In the genomic region with DNA sequence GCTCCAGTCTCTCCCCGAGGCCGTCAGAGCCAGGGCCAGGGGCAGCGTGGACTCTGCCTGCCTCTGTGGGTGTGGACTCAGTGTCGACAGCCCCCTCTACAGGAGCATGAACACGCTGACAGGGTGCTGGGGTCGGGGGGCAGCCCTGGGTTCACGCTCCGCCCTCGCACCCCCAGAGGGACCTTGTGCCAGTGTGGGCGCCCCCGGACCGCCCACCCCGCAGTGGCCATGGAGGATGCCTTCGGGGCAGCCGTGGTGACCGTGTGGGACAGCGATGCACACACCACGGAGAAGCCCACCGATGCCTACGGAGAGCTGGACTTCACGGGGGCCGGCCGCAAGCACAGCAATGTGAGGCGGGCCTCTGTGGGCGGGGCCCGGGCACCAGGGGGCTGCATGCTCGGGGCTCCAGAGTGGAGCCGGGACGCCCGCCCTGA, we compare ENCODE assay signal across 14 cellular contexts. TPM values are rescaled to one million over a fixed set of nuclear protein-coding genes. Genes with fewer than 3 reads are reported as not detected.
DNase-seq lines count a peak whose midpoint lies in the region; ATAC-seq and TF ChIP-seq lines count a peak whose summit lies in the region.
"Had no signal": no experiment of that assay in that cellular context is flagged by ENCODE, and none has a peak within 500 bp of the region (broad histone marks: within the 10 kb centered on the region; RNA-seq: fewer than 3 reads in every experiment).

No MANE protein-coding gene starts in this region.

- peak overlapping the region; percentile 2 for H4K12ac ChIP-seq in trophoblast cell (ENCODE audit: low read depth, low read length)

- no peak overlapping the region for H2AK5ac ChIP-seq in trophoblast cell (ENCODE audit: low read length)

- H3K36me3 ChIP-seq in right atrium auricular region (peaks cover 30% of the 10 kb centered on the region), trophoblast cell (ENCODE audit: control insufficient read depth in 1 of 2, insufficient read depth in 2 of 2, low read length in 2 of 2) (peaks cover 18 to 20% of the 10 kb centered on the region in 2 experiments), tibial nerve (peaks cover 0 to 27% (median 0%) of the 10 kb centered on the region in 3 donors)

- H3K9ac ChIP-seq in trophoblast cell (ENCODE audit: low read length): no peak overlapping the region

- TF ChIP-seq CTCF in right atrium auricular region (IDR thresholded peaks at IDR 0.05): peak in 1 of 2 donors; percentile 18
- no peak for TF ChIP-seq CTCF in tibial nerve (IDR thresholded peaks at IDR 0.05)
- no peak for TF ChIP-seq CTCF in activated CD8-positive, alpha-beta T cell treated with anti-CD3 and anti-CD28 coated beads for 36 hours (IDR thresholded peaks at IDR 0.05)

- no peaks in the 10 kb centered on the region for H3K9me3 Mint-ChIP-seq in activated CD8-positive, alpha-beta T cell treated with anti-CD3 and anti-CD28 coated beads for 36 hours
- H3K9me3 Mint-ChIP-seq: natural killer cell treated with Interleukin-12 subunit alpha and Interleukin-12 subunit beta and Interleukin-15 and Interleukin-18, amount 100 ng/mL, for 72 hours had no signal

- no peak overlapping the region for H3K4me3 Mint-ChIP-seq in activated CD8-positive, alpha-beta T cell treated with anti-CD3 and anti-CD28 coated beads for 36 hours
- H3K4me3 Mint-ChIP-seq: natural killer cell treated with Interleukin-12 subunit alpha and Interleukin-12 subunit beta and Interleukin-15 and Interleukin-18, amount 100 ng/mL, for 72 hours; T-helper 17 cell had no signal

- H3K4me1 ChIP-seq in right atrium auricular region (peaks cover 0 to 20% of the 10 kb centered on the region in 2 donors), trophoblast cell (ENCODE audit: control insufficient read depth in 1 of 2, insufficient read depth in 2 of 2, low read length in 2 of 2) (no peaks in the 10 kb centered on the region), tibial nerve (peaks cover 0 to 12% (median 0%) of the 10 kb centered on the region in 4 donors)

- TF ChIP-seq EP300 in tibial nerve (IDR thresholded peaks at IDR 0.05): no peak

- no peaks in the 10 kb centered on the region for H3K79me1 ChIP-seq in trophoblast cell (ENCODE audit: low read length)

- no peak overlapping the region for H3K14ac ChIP-seq in trophoblast cell (ENCODE audit: low read length)

- no peak overlapping the region for H4K8ac ChIP-seq in trophoblast cell (ENCODE audit: low read depth, low read length)

- no peak overlapping the region for H2AFZ ChIP-seq in trophoblast cell (ENCODE audit: insufficient read depth, low read length, poor library complexity)

- CTCF ChIA-PET in HEK293T (lab: Yijun Ruan, JAX): interaction anchor here (0.6 kb wide), 1 partner anchor 33 kb away, joined by 3 read pairs; no protein-coding TSS in a partner anchor
- CTCF ChIA-PET in activated CD8-positive, alpha-beta T cell treated with anti-CD3 and anti-CD28 coated beads for 36 hours (lab: Charles Lee): interaction anchor here (1.0 kb wide), 1 partner anchor 33 kb away, joined by 4 read pairs; no protein-coding TSS in a partner anchor

- WGBS in trophoblast cell (ENCODE audit: extremely low coverage, insufficient coverage, insufficient read length): no CpG with 5 or more reads among the region's 30 CpGs
- WGBS in tibial nerve, 2 donors: 24 to 25% methylated on average over 16 to 30 of the region's 30 CpGs

- POLR2A ChIA-PET in HEK293T (lab: Yijun Ruan, JAX): no interaction called here
- POLR2A ChIA-PET in activated CD8-positive, alpha-beta T cell treated with anti-CD3 and anti-CD28 coated beads for 36 hours (lab: Charles Lee): no interaction called here

- intact Hi-C loops in Right ventricle myocardium inferior (cut with DNase I) (no loop called here), cardiac septum (cut with DNase I) (no loop called here)
- intact Hi-C loops in activated CD8-positive, alpha-beta T cell treated with anti-CD3 and anti-CD28 coated beads for 36 hours (cut with micrococcal nuclease): no loop called here

- no peak overlapping the region for H3K4me2 ChIP-seq in trophoblast cell (ENCODE audit: low read length)

- H3K36me3 Mint-ChIP-seq in activated CD8-positive, alpha-beta T cell treated with anti-CD3 and anti-CD28 coated beads for 36 hours (ENCODE audit: low read depth): no peaks in the 10 kb centered on the region
- H3K36me3 Mint-ChIP-seq: natural killer cell treated with Interleukin-12 subunit alpha and Interleukin-12 subunit beta and Interleukin-15 and Interleukin-18, amount 100 ng/mL, for 72 hours had no signal

- no peaks in the 10 kb centered on the region for H3K4me1 Mint-ChIP-seq in activated CD8-positive, alpha-beta T cell treated with anti-CD3 and anti-CD28 coated beads for 36 hours (ENCODE audit: low read depth)
- H3K4me1 Mint-ChIP-seq: T-helper 17 cell had no signal

- H3K23ac ChIP-seq in trophoblast cell (ENCODE audit: low read length): no peak overlapping the region

- H3K27ac ChIP-seq in right atrium auricular region (peak overlapping the region; percentile 79 to 94), trophoblast cell (ENCODE audit: low read depth, low read length) (no peak overlapping the region), tibial nerve (peak overlapping the region in 2 of 4 donors; percentile 49 to 52)

- H2BK120ac ChIP-seq in trophoblast cell (ENCODE audit: insufficient read depth, low read length, poor library complexity): no peak overlapping the region

- no peak overlapping the region for H3K27ac Mint-ChIP-seq in activated CD8-positive, alpha-beta T cell treated with anti-CD3 and anti-CD28 coated beads for 36 hours
- H3K27ac Mint-ChIP-seq: natural killer cell treated with Interleukin-12 subunit alpha and Interleukin-12 subunit beta and Interleukin-15 and Interleukin-18, amount 100 ng/mL, for 72 hours; T-helper 17 cell had no signal

- TF ChIP-seq POLR2A in tibial nerve (IDR thresholded peaks at IDR 0.05): no peak

- H4K91ac ChIP-seq in trophoblast cell (ENCODE audit: low read depth, low read length): no peak overlapping the region

- H3K9me3 ChIP-seq in right atrium auricular region: no peaks in the 10 kb centered on the region
- no peaks in the 10 kb centered on the region for H3K9me3 ChIP-seq in trophoblast cell (ENCODE audit: insufficient read depth, low read depth, low read length)
- no peaks in the 10 kb centered on the region for H3K9me3 ChIP-seq in tibial nerve

- H3K18ac ChIP-seq in trophoblast cell (ENCODE audit: low read length): no peak overlapping the region

- H2BK12ac ChIP-seq in trophoblast cell (ENCODE audit: low read length): no peak overlapping the region

- DNase-seq in Right ventricle myocardium inferior (ENCODE audit: missing footprints) (peak; percentile 55), cardiac septum (ENCODE audit: low spot score) (no peak), right atrium auricular region (ENCODE audit: low spot score) (no peak), trophoblast cell (no peak), HEK293T (ENCODE audit: extremely low spot score) (no peak), tibial nerve (ENCODE audit: low spot score in 2 of 2) (no peak)
- no peak for DNase-seq in activated CD8-positive, alpha-beta T cell treated with anti-CD3 and anti-CD28 coated beads for 36 hours
- DNase-seq: HCEC 1CT; PC-3; stimulated activated CD4-positive, alpha-beta T cell treated with anti-CD3 and anti-CD28 coated beads, Interleukin-15, amount 100 ng/mL, for 24 hours; T-helper 17 cell had no signal

- peaks cover 6% of the 10 kb centered on the region for H3K27me3 Mint-ChIP-seq in activated CD8-positive, alpha-beta T cell treated with anti-CD3 and anti-CD28 coated beads for 36 hours

- H3K27me3 ChIP-seq in right atrium auricular region (no peaks in the 10 kb centered on the region), trophoblast cell (ENCODE audit: insufficient read depth, low read length) (no peaks in the 10 kb centered on the region), tibial nerve (peaks cover 0 to 29% of the 10 kb centered on the region in 2 donors)

- H3K79me2 ChIP-seq in trophoblast cell (ENCODE audit: control insufficient read depth, insufficient read depth, low read length, poor library complexity): no peaks in the 10 kb centered on the region

- H3K4ac ChIP-seq in trophoblast cell (ENCODE audit: low read depth, low read length): no peak overlapping the region

- ATAC-seq in Right ventricle myocardium inferior: peak; percentile 33
- no peak for ATAC-seq in activated CD8-positive, alpha-beta T cell treated with anti-CD3 and anti-CD28 coated beads for 36 hours
- ATAC-seq in GM21360 (IDR thresholded peaks at IDR 0.05; ENCODE audit: unreplicated experiment): no peak
- ATAC-seq: T-helper 17 cell had no signal

- no peak overlapping the region for H2BK5ac ChIP-seq in trophoblast cell (ENCODE audit: low read depth, low read length, poor library complexity)

- H3K4me3 ChIP-seq in right atrium auricular region (peak overlapping the region; percentile 10 to 24), trophoblast cell (ENCODE audit: low read depth, low read length) (no peak overlapping the region), tibial nerve (no peak overlapping the region)

TF ChIP-seq in HEK293T, 16 proteins besides CTCF, POLR2A, EP300 and RAD21 (continues in another document):
- no peak for TF ChIP-seq SP1 (IDR thresholded peaks at IDR 0.05)

RNA-seq across cellular contexts. Expression of gene TRPM4, which starts 8.3 kb away (rescaled TPM):
- 28.5 TPM for total RNA-seq in Right ventricle myocardium inferior
- 44.1 TPM for total RNA-seq in cardiac septum
- 10 to 100 TPM; 20.6 to 22.8 TPM for total RNA-seq in right atrium auricular region
- polyA plus RNA-seq in trophoblast cell (2013): 21.0 and 24.3 TPM in 2 replicates
- total RNA-seq in tibial nerve: 10 to 100 TPM; 12.6 to 22.4 (median 16.7) TPM
- under 1 TPM; 0.40 to 0.54 TPM for total RNA-seq in activated CD8-positive, alpha-beta T cell treated with anti-CD3 and anti-CD28 coated beads for 36 hours
- total RNA-seq: natural killer cell treated with Interleukin-12 subunit alpha and Interleukin-12 subunit beta and Interleukin-15 and Interleukin-18, amount 100 ng/mL, for 72 hours had no signal

RNA-seq across cellular contexts. Expression of gene HRC, which starts 10.7 kb away (rescaled TPM):
- total RNA-seq in Right ventricle myocardium inferior (843 TPM), cardiac septum (907 TPM), right atrium auricular region (1,000 to 10,000 TPM in 1 of 2 donors, 100 to 1,000 TPM in 1; 558 to 1,164 TPM), tibial nerve (1 to 10 TPM in 3 of 4 donors, under 1 TPM in 1; 0.60 to 4.3 (median 2.6) TPM)
- 0.15 and 0.18 TPM in 2 replicates for polyA plus RNA-seq in trophoblast cell (2013)
- not detected for total RNA-seq in activated CD8-positive, alpha-beta T cell treated with anti-CD3 and anti-CD28 coated beads for 36 hours
- total RNA-seq: activated CD8-positive, alpha-beta memory T cell treated with anti-CD3 and anti-CD28 coated beads for 36 hours; natural killer cell treated with Interleukin-12 subunit alpha and Interleukin-12 subunit beta and Interleukin-15 and Interleukin-18, amount 100 ng/mL, for 72 hours; PC-3; T-helper 17 cell had no signal

RNA-seq across cellular contexts. Expression of gene PPFIA3, which starts 46.5 kb away (rescaled TPM):
- total RNA-seq in Right ventricle myocardium inferior (4.1 TPM), cardiac septum (10.1 TPM), right atrium auricular region (1 to 10 TPM; 5.0 to 6.8 TPM), tibial nerve (1 to 10 TPM; 1.8 to 6.7 (median 3.5) TPM)
- 4.6 and 5.4 TPM in 2 replicates for polyA plus RNA-seq in trophoblast cell (2013)
- total RNA-seq in activated CD8-positive, alpha-beta T cell treated with anti-CD3 and anti-CD28 coated beads for 36 hours: 1 to 10 TPM; 3.9 to 5.1 TPM

RNA-seq across cellular contexts. Expression of gene C19orf73, which starts 46.9 kb away (rescaled TPM):
- total RNA-seq in Right ventricle myocardium inferior: 1.8 TPM
- total RNA-seq in cardiac septum: 1.0 TPM
- total RNA-seq in right atrium auricular region: 1 to 10 TPM; 3.1 to 5.9 TPM
- 2.0 and 2.7 TPM in 2 replicates for polyA plus RNA-seq in trophoblast cell (2013)
- 1 to 10 TPM in 3 of 4 donors, not detected in 1; 1.0 to 7.8 (median 5.0) TPM for total RNA-seq in tibial nerve
- 1 to 10 TPM; 1.5 to 2.0 TPM for total RNA-seq in activated CD8-positive, alpha-beta T cell treated with anti-CD3 and anti-CD28 coated beads for 36 hours

RNA-seq across cellular contexts. Expression of gene LIN7B, which starts 51.7 kb away (rescaled TPM):
- 21.1 TPM for total RNA-seq in Right ventricle myocardium inferior
- total RNA-seq in cardiac septum: 24.7 TPM
- 10 to 100 TPM; 31.5 to 35.0 TPM for total RNA-seq in right atrium auricular region
- 5.3 and 5.4 TPM in 2 replicates for polyA plus RNA-seq in trophoblast cell (2013)
- total RNA-seq in tibial nerve: 10 to 100 TPM; 15.7 to 24.9 (median 19.6) TPM
- 1 to 10 TPM; 2.1 to 4.4 TPM for total RNA-seq in activated CD8-positive, alpha-beta T cell treated with anti-CD3 and anti-CD28 coated beads for 36 hours

Comparison
In these comparisons a context has a peak if more than half of its experiments do, and no peak if none do; other contexts are left out.
1. H3K4me3 ChIP-seq: peak in right atrium auricular region (2 of 2); none in trophoblast cell (single experiment) and tibial nerve (0 of 4).
2. RNA of gene TRPM4, which starts 8.3 kb away (total RNA-seq): 44.1 TPM in cardiac septum (single experiment), 28.5 TPM in Right ventricle myocardium inferior (single experiment), 20.6 to 22.8 TPM in right atrium auricular region and 12.6 to 22.4 TPM in tibial nerve; 0.40 to 0.54 TPM in activated CD8-positive, alpha-beta T cell treated with anti-CD3 and anti-CD28 coated beads for 36 hours; every median in the first group is over 4 times any median in the second.
3. RNA of gene HRC, which starts 10.7 kb away (total RNA-seq): 558 to 1,164 TPM in right atrium auricular region, 907 TPM in cardiac septum (single experiment) and 843 TPM in Right ventricle myocardium inferior (single experiment); 0.60 to 4.3 TPM in tibial nerve and not detected in activated CD8-positive, alpha-beta T cell treated with anti-CD3 and anti-CD28 coated beads for 36 hours; every median in the first group is over 100 times any median in the second.